In the genomic region with DNA sequence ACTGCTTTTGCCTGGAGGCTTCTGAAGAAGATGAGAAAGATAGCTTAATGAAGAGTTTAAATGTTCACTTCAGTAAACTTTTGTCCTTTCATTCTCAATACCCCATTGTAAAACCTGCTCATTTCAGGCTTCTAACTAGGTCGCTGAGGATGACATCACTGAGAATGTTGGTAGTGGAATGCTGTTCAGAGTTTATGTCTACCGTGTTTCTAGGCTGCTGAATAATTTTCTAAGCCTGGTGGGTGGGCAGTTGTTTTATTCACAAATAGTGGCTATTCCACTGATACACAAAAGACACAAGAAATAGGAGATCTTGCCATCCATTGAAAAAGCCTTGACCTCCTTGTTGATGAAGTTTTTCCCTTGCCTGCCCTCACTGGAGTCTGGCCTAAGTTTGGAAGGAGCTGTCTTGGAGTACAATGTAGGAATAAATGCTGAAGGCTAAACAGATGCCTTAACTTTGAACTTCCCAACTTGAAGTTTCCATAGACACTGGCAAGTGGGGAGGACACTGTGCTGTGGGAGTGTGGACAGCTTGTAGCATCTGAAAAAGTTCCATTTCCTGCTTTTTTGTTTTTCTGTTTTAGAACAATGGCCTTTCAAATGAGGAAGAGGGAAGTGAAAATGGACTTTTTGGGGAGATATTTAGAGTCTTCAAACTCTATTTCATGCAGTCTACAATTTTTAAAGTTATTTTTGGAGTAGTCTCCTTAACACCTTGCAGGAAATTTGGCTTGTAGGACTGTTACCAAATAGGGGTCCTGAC, we compare ENCODE assay signal across 1 cellular context.
TF ChIP-seq lines count a peak whose summit lies in the region.

No MANE protein-coding gene starts in this region.

TF ChIP-seq in GM23338, 12 proteins besides CTCF, POLR2A, EP300 and RAD21 (continued from another document):
- TF ChIP-seq REST (IDR thresholded peaks at IDR 0.05; ENCODE audit: unreplicated experiment) (no peak), CREB1 (CRISPR knock-in tag; IDR thresholded peaks at IDR 0.05; ENCODE audit: low read depth) (no peak), EZH2phosphoT487 (IDR thresholded peaks at IDR 0.05; ENCODE audit: unreplicated experiment) (no peak)
- TF ChIP-seq, protein P1, sequence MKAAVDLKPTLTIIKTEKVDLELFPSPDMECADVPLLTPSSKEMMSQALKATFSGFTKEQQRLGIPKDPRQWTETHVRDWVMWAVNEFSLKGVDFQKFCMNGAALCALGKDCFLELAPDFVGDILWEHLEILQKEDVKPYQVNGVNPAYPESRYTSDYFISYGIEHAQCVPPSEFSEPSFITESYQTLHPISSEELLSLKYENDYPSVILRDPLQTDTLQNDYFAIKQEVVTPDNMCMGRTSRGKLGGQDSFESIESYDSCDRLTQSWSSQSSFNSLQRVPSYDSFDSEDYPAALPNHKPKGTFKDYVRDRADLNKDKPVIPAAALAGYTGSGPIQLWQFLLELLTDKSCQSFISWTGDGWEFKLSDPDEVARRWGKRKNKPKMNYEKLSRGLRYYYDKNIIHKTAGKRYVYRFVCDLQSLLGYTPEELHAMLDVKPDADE (IDR thresholded peaks at IDR 0.05) = no peak
